ENCODE assay signal across 8 cellular contexts in the genomic region with DNA sequence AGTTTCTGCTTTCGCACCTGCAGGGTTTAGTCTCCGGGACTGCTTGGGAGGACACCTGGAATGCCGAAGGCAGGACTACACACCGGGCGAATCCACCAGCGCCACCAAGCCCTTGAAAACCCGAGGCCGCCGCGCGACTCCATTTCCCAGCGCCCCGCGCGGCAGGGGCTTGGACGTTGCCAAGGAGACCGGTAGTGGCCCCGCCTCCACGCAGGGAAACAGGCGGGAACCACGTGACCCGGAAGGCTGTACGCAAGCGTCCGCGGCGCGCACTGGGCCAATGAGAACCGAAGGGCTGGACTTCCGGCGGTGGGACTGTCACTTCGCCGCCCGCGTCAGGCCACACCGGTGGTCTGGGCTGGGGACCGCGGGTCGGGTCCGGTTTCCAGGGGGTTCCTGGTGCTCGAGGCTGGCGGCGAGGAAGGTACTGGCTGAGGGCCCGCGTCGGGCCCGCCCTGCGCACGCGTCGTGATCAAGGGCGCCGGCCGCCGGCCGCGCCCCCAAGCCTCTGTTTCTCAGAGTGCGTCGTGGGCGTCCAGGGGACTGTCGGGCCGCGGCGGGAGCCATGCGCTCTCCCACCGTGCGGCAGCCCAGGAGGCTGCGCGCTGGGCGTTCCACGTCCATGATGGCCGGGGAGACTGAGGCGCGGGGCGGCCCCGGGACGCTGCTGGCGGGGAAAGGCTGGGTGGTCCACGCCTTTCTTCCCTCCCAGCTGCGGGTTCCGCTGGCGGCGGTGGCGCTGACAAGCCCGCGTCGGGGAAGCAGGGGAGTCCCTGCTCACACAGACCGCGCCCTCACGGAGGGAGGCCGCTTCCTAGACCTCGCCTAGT. TPM values are rescaled to one million over a fixed set of nuclear protein-coding genes. Genes with fewer than 3 reads are reported as not detected.
A peak's percentile ranks its signal among the peaks of the same experiment; 100 is the strongest.
DNase-seq lines count a peak whose midpoint lies in the region; ATAC-seq, FAIRE-seq and TF ChIP-seq lines count a peak whose summit lies in the region.

A gene (plus strand): TSS at position 321 of the 830 bp plus-strand sequence. CDS start 2,106 bp downstream, outside the sequence.

- TF ChIP-seq POLR2A in body of pancreas (IDR thresholded peaks at IDR 0.05): peak; percentile 19 to 62 (median 58)

- intact Hi-C loops in body of pancreas (cut with DNase I): no loop called here

- WGBS in body of pancreas, 2 donors: 0% methylated on average over 1 to 88 of the region's 92 CpGs

- H3K4me3 ChIP-seq in body of pancreas (peak within 1 kb of the TSS; percentile 92 to 99), skeletal muscle cell (ENCODE audit: low read depth, low read length) (peak within 1 kb of the TSS; percentile 92)

- H3K27me3 ChIP-seq in body of pancreas: no peaks in the 10 kb centered on the region

- DNase-seq in 8988T: peak; percentile 87
- peak; percentile 90 for DNase-seq in NCI-H2107 treated with DMSO at 0.1 percent for 48 hours (lab: John Stamatoyannopoulos, UW; ENCODE audit: unreplicated experiment)
- peak; percentile 98 to 99 (median 98) for DNase-seq in body of pancreas
- peak; percentile 89 for DNase-seq in iPS DF 4.7 (ENCODE audit: extremely low read depth, low spot score)
- DNase-seq in skeletal muscle cell (ENCODE audit: low read depth): peak; percentile 76

- H3K9me3 ChIP-seq in body of pancreas: no peaks in the 10 kb centered on the region

- peaks cover 0 to 8% of the 10 kb centered on the region in 2 donors for H3K36me3 ChIP-seq in body of pancreas (replicated peaks in 1 of 2; ENCODE audit: insufficient read depth in 1 of 2, low read depth in 2 of 2)

- ATAC-seq in GM18520 (IDR thresholded peaks at IDR 0.05; ENCODE audit: unreplicated experiment) (peak; percentile 91), HG03064 (IDR thresholded peaks at IDR 0.05; ENCODE audit: low read depth, unreplicated experiment) (peak; percentile 72), body of pancreas (peak; percentile 97)

- peak within 1 kb of the TSS in 3 of 4 donors; percentile 35 to 81 (median 75) for H3K27ac ChIP-seq in body of pancreas

- peak; percentile 82 for FAIRE-seq in TTC549 (lab: Jason Lieb, UNC)

- peak in 2 of 7 experiments; percentile 2 to 24 for TF ChIP-seq CTCF in body of pancreas (IDR thresholded peaks at IDR 0.05)

- peaks cover 18% of the 10 kb centered on the region for H3K4me1 ChIP-seq in body of pancreas

RNA-seq across cellular contexts. Expression of the gene that starts here (rescaled TPM):
- 10 to 100 TPM in 1 of 2 donors, 1 to 10 TPM in 1; 9.9 to 13.2 TPM for total RNA-seq in body of pancreas

Comparison
In these comparisons a context has a peak if more than half of its experiments do, and no peak if none do; other contexts are left out.
1. Peak in every context shown above with its lines: DNase-seq, ATAC-seq, H3K4me3 ChIP-seq and H3K27ac ChIP-seq.